In genomic region chr10:19658131-19658530, GRCh38 we compare ENCODE assay signal across 15 cellular contexts.
"Had no signal": no experiment of that assay in that cellular context is flagged by ENCODE, and none has a peak within 500 bp of the region (broad histone marks: within the 10 kb centered on the region; RNA-seq: fewer than 3 reads in every experiment).

No MANE protein-coding gene starts in this region.

- H3K79me2 ChIP-seq: parathyroid adenoma had no signal

- H3K9me3 ChIP-seq: body of pancreas, mucosa of descending colon had no signal

- H3K27ac Mint-ChIP-seq: effector memory CD8-positive, alpha-beta T cell; naive thymus-derived CD4-positive, alpha-beta T cell; type B pancreatic cell had no signal

- H3K4me3 ChIP-seq: body of pancreas, mucosa of descending colon had no signal

- H3K36me3 Mint-ChIP-seq: naive thymus-derived CD4-positive, alpha-beta T cell; type B pancreatic cell had no signal

- DNase-seq: activated CD4-positive, CD25-positive, alpha-beta regulatory T cell treated with anti-CD3 and anti-CD28 coated beads, Interleukin-2, amount 50 U/mL, for 72 hours; activated naive CD4-positive, alpha-beta T cell treated with Interleukin-2 at 50 U/mL for 16 hours; body of pancreas; dermis blood vessel endothelial cell; effector memory CD8-positive, alpha-beta T cell; islet precursor cell; mucosa of descending colon; naive thymus-derived CD4-positive, alpha-beta T cell; stimulated activated CD4-positive, alpha-beta T cell treated with anti-CD3 and anti-CD28 coated beads, Interleukin-4, amount 100 ng/mL, for 24 hours; stimulated activated naive CD4-positive, alpha-beta T cell; T-helper 1 cell; T1000 had no signal

- H3K27ac ChIP-seq: body of pancreas, epithelial cell of prostate, parathyroid adenoma had no signal

- H2AFZ ChIP-seq: parathyroid adenoma had no signal

- H3K9me3 Mint-ChIP-seq: type B pancreatic cell had no signal

- H3K4me1 ChIP-seq: parathyroid adenoma had no signal

- H3K9ac ChIP-seq: parathyroid adenoma had no signal

- H3K27me3 Mint-ChIP-seq: effector memory CD8-positive, alpha-beta T cell; naive thymus-derived CD4-positive, alpha-beta T cell; type B pancreatic cell had no signal

- H3K27me3 ChIP-seq: body of pancreas had no signal

- ATAC-seq: body of pancreas; effector memory CD8-positive, alpha-beta T cell; mucosa of descending colon; naive thymus-derived CD4-positive, alpha-beta T cell had no signal

- H3K4me3 Mint-ChIP-seq: effector memory CD8-positive, alpha-beta T cell; naive thymus-derived CD4-positive, alpha-beta T cell; type B pancreatic cell had no signal
